Comparison of ENCODE assay signal across 1 cellular context in genomic region chr17:74199306-74200092, GRCh38.
TF ChIP-seq lines count a peak whose summit lies in the region.

No MANE protein-coding gene starts in this region.

TF ChIP-seq in K562, 482 proteins besides CTCF, POLR2A, EP300 and RAD21 (continued from another document):
- TF ChIP-seq E2F6 (IDR thresholded peaks at IDR 0.05; ENCODE audit: borderline replicate concordance in 1 of 2, extremely low read depth in 1 of 2, insufficient read depth in 1 of 2, insufficient read length in 1 of 2, low read depth in 1 of 2, low read length in 1 of 2, poor library complexity in 1 of 2, severe bottlenecking in 1 of 2) (peak in 1 of 2 experiments; percentile 27), SREBF1 (IDR thresholded peaks at IDR 0.05; ENCODE audit: borderline replicate concordance, low read depth, low read length) (0 out of 2 replicates have a peak, but pooled peaks have one; percentile 21), KLF6 (CRISPR knock-in tag; IDR thresholded peaks at IDR 0.05; ENCODE audit: borderline replicate concordance) (no peak), ZNF77 (CRISPR knock-in tag; IDR thresholded peaks at IDR 0.05) (no peak), CTBP1 (IDR thresholded peaks at IDR 0.05; ENCODE audit: borderline replicate concordance) (no peak), CEBPG (CRISPR knock-in tag; IDR thresholded peaks at IDR 0.05) (no peak), CEBPG (tag; conservative IDR thresholded peaks at IDR 0.05 in 1 of 2, IDR thresholded peaks at IDR 0.05 in 1 of 2) (no peak), NR4A1 (CRISPR knock-in tag; IDR thresholded peaks at IDR 0.05) (no peak), NR4A1 (tag; IDR thresholded peaks at IDR 0.05) (no peak), DLX4 (CRISPR knock-in tag; IDR thresholded peaks at IDR 0.05) (no peak), PBX2 (CRISPR knock-in tag; IDR thresholded peaks at IDR 0.05; ENCODE audit: low read depth) (no peak), PBX2 (tag; conservative IDR thresholded peaks at IDR 0.05; ENCODE audit: low read depth) (peak; percentile 31; the same call in 1 of the 2 replicates), KLF16 (IDR thresholded peaks at IDR 0.05) (peak; percentile 48)
